ENCODE assay signal across 19 cellular contexts in the genomic region with DNA sequence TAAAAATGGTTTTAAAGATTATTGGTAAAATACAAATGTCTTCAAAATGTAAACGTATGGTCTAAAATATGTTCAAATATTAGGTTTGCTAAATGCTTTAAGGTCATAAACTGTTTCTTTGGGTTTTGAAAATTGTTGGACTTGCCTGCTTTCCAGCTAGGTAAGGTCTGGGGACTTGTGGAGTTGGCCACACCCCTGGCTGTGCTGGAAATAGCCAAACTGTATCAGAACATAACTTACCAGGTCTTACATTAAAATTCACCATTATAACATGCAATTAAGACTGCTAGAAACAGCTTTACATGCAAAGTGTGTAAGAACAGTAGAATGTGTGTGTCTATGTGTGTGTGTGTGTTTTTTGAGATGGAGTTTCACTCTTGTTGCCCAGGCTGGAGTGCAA. TPM values are rescaled to one million over a fixed set of nuclear protein-coding genes. Genes with fewer than 3 reads are reported as not detected.
A peak's percentile ranks its signal among the peaks of the same experiment; 100 is the strongest.
DNase-seq lines count a peak whose midpoint lies in the region; ATAC-seq and TF ChIP-seq lines count a peak whose summit lies in the region.
"Had no signal": no experiment of that assay in that cellular context is flagged by ENCODE, and none has a peak within 500 bp of the region (broad histone marks: within the 10 kb centered on the region; RNA-seq: fewer than 3 reads in every experiment).

No MANE protein-coding gene starts in this region.

- 77 to 92% (median 88%) methylated on average over 1 of the region's 1 CpG for WGBS in psoas muscle, 3 donors
- WGBS in transverse colon (ENCODE audit: low coverage in 1 of 2), 2 donors, result 76 to 77% methylated on average over 1 of the region's 1 CpG

- POLR2A ChIA-PET in WTC11 (lab: Charles Lee), result no interaction called here

- peak; percentile 22 for ATAC-seq in left ventricle myocardium superior
- no peak for ATAC-seq in WTC11
- peak in 1 of 4 donors; percentile 7 for ATAC-seq in psoas muscle

- CTCF ChIA-PET in WTC11 (lab: Charles Lee), result interaction anchor here (1.0 to 2.6 kb wide), 3 partner anchors 9 to 12 kb away, joined by 3 to 9 read pairs (median 5); no protein-coding TSS in a partner anchor

- no peaks in the 10 kb centered on the region for H3K36me3 Mint-ChIP-seq in WTC11
- H3K36me3 Mint-ChIP-seq: CD4-positive, CD25-positive, alpha-beta regulatory T cell; CD8-positive, alpha-beta memory T cell had no signal

- no peak for TF ChIP-seq CTCF in right atrium auricular region (IDR thresholded peaks at IDR 0.05)
- TF ChIP-seq CTCF in WTC11 (IDR thresholded peaks at IDR 0.05), result no peak
- TF ChIP-seq CTCF in psoas muscle (IDR thresholded peaks at IDR 0.05), result no peak
- no peak for TF ChIP-seq CTCF in transverse colon (IDR thresholded peaks at IDR 0.05)

- H3K27me3 ChIP-seq in right atrium auricular region (no peaks in the 10 kb centered on the region), psoas muscle (ENCODE audit: insufficient read depth in 3 of 3, low read length in 2 of 3) (no peaks in the 10 kb centered on the region), transverse colon (peaks cover 4% of the 10 kb centered on the region)

- H3K4me1 Mint-ChIP-seq in WTC11, result peaks cover 73% of the 10 kb centered on the region
- H3K4me1 Mint-ChIP-seq: CD4-positive, CD25-positive, alpha-beta regulatory T cell; CD8-positive, alpha-beta memory T cell had no signal

- H3K4me3 Mint-ChIP-seq in WTC11, result no peak overlapping the region
- H3K4me3 Mint-ChIP-seq: CD4-positive, CD25-positive, alpha-beta regulatory T cell; CD8-positive, alpha-beta memory T cell had no signal

- in situ Hi-C loops in transverse colon (cut with MboI; ENCODE audit: low pct_ligation_motif_present in 1 of 4, low pct_unique_long_range_greater_than_20kb in 1 of 4, low sequenced_read_pairs in 3 of 4), result no loop called here

- H3K4me3 ChIP-seq in right atrium auricular region (no peak overlapping the region), psoas muscle (no peak overlapping the region), transverse colon (no peak overlapping the region)

- no peaks in the 10 kb centered on the region for H3K36me3 ChIP-seq in right atrium auricular region
- no peaks in the 10 kb centered on the region for H3K36me3 ChIP-seq in psoas muscle (ENCODE audit: insufficient read depth in 1 of 2, low read depth in 1 of 2)
- H3K36me3 ChIP-seq in transverse colon, result no peaks in the 10 kb centered on the region
- H3K36me3 ChIP-seq: BE2C had no signal

- H3K4me1 ChIP-seq in right atrium auricular region (no peaks in the 10 kb centered on the region), psoas muscle (peaks cover 3% of the 10 kb centered on the region), transverse colon (no peaks in the 10 kb centered on the region)
- H3K4me1 ChIP-seq: BE2C had no signal

- no peaks in the 10 kb centered on the region for H3K9me3 Mint-ChIP-seq in WTC11
- H3K9me3 Mint-ChIP-seq: CD4-positive, CD25-positive, alpha-beta regulatory T cell; CD8-positive, alpha-beta memory T cell had no signal

- peak overlapping the region; percentile 49; the same call in 1 of the 2 replicates for H3K27ac Mint-ChIP-seq in WTC11
- H3K27ac Mint-ChIP-seq: CD8-positive, alpha-beta memory T cell had no signal

- no peak for TF ChIP-seq EP300 in transverse colon (IDR thresholded peaks at IDR 0.05; ENCODE audit: low read depth)

- no peak for TF ChIP-seq POLR2A in transverse colon (IDR thresholded peaks at IDR 0.05)

- intact Hi-C loops in left ventricle myocardium superior (cut with micrococcal nuclease), result no loop called here
- intact Hi-C loops in psoas muscle (cut with DNase I), result no loop called here
- intact Hi-C loops in transverse colon (cut with DNase I; ENCODE audit: low total_unique reads), result no loop called here

- H3K27ac ChIP-seq in right atrium auricular region (no peak overlapping the region), psoas muscle (peak overlapping the region; percentile 42), transverse colon (peak overlapping the region in 3 of 4 donors; percentile 36 to 51 (median 36))

- no peaks in the 10 kb centered on the region for H3K27me3 Mint-ChIP-seq in WTC11 (ENCODE audit: low read depth)

- DNase-seq in left ventricle myocardium superior (no peak), right atrium auricular region (ENCODE audit: low spot score) (no peak), WTC11 (ENCODE audit: low spot score) (no peak), psoas muscle (no peak), transverse colon (no peak), NCI-H2081 treated with DMSO at 0.1 percent for 48 hours (lab: John Stamatoyannopoulos, UW) (no peak), NCI-H1436 treated with DMSO at 0.1 percent for 48 hours (lab: John Stamatoyannopoulos, UW) (no peak), ureter (ENCODE audit: low spot score) (no peak)
- DNase-seq: ACHN; BE2C; C1 segment of cervical spinal cord; CD4-positive, CD25-positive, alpha-beta regulatory T cell; CD8-positive, alpha-beta memory T cell; COR-L47; DMS 273 treated with DMSO at 0.1 percent for 48 hours; DMS79; GDM1; HCEC 1CT had no signal

- no peaks in the 10 kb centered on the region for H3K9me3 ChIP-seq in right atrium auricular region
- no peaks in the 10 kb centered on the region for H3K9me3 ChIP-seq in psoas muscle
- H3K9me3 ChIP-seq in transverse colon, result no peaks in the 10 kb centered on the region
- H3K9me3 ChIP-seq: BE2C had no signal

TF ChIP-seq in WTC11, 78 proteins besides CTCF, POLR2A, EP300 and RAD21 (continues in another document):
- TF ChIP-seq OVOL2 (CRISPR knock-in tag; IDR thresholded peaks at IDR 0.05; ENCODE audit: borderline replicate concordance) (no peak), ZNF671 (CRISPR knock-in tag; IDR thresholded peaks at IDR 0.05) (no peak), NR2C2 (CRISPR knock-in tag; IDR thresholded peaks at IDR 0.05) (no peak), TP53 (CRISPR knock-in tag; IDR thresholded peaks at IDR 0.05) (no peak), IRF1 (CRISPR knock-in tag; IDR thresholded peaks at IDR 0.05) (no peak), ZNF121 (CRISPR knock-in tag; IDR thresholded peaks at IDR 0.05) (no peak)
- TF ChIP-seq, protein P1, sequence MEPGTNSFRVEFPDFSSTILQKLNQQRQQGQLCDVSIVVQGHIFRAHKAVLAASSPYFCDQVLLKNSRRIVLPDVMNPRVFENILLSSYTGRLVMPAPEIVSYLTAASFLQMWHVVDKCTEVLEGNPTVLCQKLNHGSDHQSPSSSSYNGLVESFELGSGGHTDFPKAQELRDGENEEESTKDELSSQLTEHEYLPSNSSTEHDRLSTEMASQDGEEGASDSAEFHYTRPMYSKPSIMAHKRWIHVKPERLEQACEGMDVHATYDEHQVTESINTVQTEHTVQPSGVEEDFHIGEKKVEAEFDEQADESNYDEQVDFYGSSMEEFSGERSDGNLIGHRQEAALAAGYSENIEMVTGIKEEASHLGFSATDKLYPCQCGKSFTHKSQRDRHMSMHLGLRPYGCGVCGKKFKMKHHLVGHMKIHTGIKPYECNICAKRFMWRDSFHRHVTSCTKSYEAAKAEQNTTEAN (CRISPR knock-in tag; IDR thresholded peaks at IDR 0.05), result no peak
- TF ChIP-seq, protein P2, sequence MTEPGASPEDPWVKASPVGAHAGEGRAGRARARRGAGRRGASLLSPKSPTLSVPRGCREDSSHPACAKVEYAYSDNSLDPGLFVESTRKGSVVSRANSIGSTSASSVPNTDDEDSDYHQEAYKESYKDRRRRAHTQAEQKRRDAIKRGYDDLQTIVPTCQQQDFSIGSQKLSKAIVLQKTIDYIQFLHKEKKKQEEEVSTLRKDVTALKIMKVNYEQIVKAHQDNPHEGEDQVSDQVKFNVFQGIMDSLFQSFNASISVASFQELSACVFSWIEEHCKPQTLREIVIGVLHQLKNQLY (CRISPR knock-in tag; IDR thresholded peaks at IDR 0.05), result no peak
- TF ChIP-seq, protein P3, sequence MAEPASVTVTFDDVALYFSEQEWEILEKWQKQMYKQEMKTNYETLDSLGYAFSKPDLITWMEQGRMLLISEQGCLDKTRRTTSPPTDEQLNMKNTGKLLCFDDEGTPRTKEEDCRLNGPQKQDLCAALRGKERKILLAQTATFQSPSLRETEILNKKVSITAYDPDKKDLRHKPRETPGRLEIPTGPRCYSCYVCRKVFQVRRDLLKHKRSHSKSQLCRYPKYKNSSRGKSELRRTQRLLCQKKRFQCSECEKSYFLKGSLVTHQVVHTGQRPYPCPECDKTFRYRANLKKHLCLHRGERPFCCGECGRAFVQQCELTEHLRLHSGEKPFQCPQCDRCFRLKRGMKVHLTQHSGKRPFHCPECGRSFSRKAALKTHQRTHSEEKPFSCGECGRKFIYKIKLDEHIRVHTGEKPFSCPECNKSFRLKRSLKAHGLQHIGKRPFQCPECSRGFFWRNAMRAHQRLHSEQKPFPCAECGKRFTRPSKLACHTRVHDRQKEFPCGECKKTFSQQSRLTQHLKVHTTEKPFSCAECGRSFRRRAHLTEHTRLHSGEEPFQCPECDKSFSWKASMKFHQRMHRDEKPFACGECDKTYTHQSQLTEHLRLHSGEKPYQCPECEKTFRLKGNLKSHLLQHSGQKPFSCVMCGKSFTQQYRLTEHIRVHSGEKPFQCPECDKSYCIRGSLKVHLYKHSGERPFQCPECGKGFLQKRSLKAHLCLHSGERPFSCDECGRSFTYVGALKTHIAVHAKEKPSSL (CRISPR knock-in tag; conservative IDR thresholded peaks at IDR 0.05), result no peak

RNA-seq across cellular contexts. Expression of gene BNIP3, which starts 29.7 kb away (rescaled TPM):
- total RNA-seq in left ventricle myocardium superior (142 TPM), right atrium auricular region (100 to 1,000 TPM; 187 to 189 TPM), WTC11 (2021) (113 to 203 TPM (median 189 TPM) in 3 replicates), psoas muscle (100 to 1,000 TPM in 3 of 4 donors, 10 to 100 TPM in 1; 93.5 to 165 (median 151) TPM), transverse colon (10 to 100 TPM in 3 of 4 donors, 1 to 10 TPM in 1; 9.7 to 36.8 (median 27.6) TPM), ureter (21.5 TPM)
- 100 to 1,000 TPM in 2 of 3 donors, 10 to 100 TPM in 1; 85.9 to 210 (median 133) TPM for polyA plus RNA-seq in psoas muscle
- total RNA-seq: HT-29 had no signal

RNA-seq across cellular contexts. Expression of gene JAKMIP3, which starts 54.3 kb away (rescaled TPM):
- 2.0 TPM for total RNA-seq in left ventricle myocardium superior
- total RNA-seq in right atrium auricular region, result under 1 TPM; 0.20 to 0.44 TPM
- 1.2 to 1.7 TPM (median 1.4 TPM) in 3 replicates for total RNA-seq in WTC11 (2021)
- 1 to 10 TPM in 1 of 4 donors, under 1 TPM in 3; 0.49 to 1.7 (median 0.54) TPM for total RNA-seq in psoas muscle
- polyA plus RNA-seq in psoas muscle, result under 1 TPM; 0.12 to 0.86 (median 0.37) TPM
- 1 to 10 TPM in 1 of 4 donors, under 1 TPM in 3; 0.14 to 1.1 (median 0.28) TPM for total RNA-seq in transverse colon
- total RNA-seq in ureter, result 1.1 TPM
- total RNA-seq: HT-29 had no signal
- polyA plus RNA-seq: CD4-positive, CD25-positive, alpha-beta regulatory T cell; CD8-positive, alpha-beta memory T cell had no signal

Comparison
In these comparisons a context has a peak if more than half of its experiments do, and no peak if none do; other contexts are left out.
1. H3K27ac ChIP-seq: peak in psoas muscle (single experiment) and transverse colon (3 of 4); none in right atrium auricular region (0 of 2).